In the genomic region with DNA sequence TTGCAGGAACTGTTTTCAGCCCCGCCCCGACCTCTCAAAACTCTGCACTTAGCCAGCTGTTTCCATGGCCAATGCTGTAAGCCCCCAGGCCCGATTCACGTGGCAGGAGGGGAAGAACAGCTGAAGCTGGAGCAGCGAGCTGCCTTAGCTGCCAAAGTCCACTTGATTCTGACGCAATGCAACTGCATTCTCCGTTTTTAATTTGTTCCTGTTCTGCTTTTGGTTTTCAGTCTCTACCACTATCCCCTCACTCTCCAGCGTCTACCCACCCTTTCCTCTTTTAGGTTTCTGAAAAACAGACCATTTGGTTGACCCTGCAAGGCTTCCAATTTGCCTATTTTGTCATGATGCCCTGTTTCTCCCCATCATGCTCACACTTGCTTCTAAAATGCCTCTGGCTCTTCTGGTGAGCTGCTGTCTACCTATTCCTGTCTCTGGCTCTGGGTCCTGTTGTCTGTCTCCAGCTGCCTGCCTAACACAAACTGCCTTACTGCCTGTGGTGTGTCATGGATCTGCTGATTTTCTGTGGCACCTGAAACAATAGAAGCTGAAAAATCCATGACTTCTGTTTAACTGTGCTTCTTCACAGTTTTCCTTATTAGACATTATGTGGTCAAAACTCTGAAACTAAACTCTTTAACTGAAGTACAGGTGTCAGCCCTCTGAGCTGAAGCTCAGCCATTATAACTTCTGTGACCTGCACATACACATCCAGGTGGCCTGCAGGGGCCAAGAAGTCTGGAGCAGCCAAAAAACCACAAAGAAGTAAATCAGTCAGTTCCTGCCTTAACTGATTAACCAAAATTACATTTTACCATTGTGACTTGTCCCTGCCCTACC, we compare ENCODE assay signal across 8 cellular contexts.
DNase-seq lines count a peak whose midpoint lies in the region; ATAC-seq, FAIRE-seq and TF ChIP-seq lines count a peak whose summit lies in the region.

No MANE protein-coding gene starts in this region.

- peak; percentile 78 for ATAC-seq in GM21529 (IDR thresholded peaks at IDR 0.05; ENCODE audit: unreplicated experiment)

- peaks cover 2% of the 10 kb centered on the region for H3K27me3 ChIP-seq in HL-60 (ENCODE audit: insufficient read depth, poor library complexity, severe bottlenecking)

- DNase-seq in GM12892 (ENCODE audit: insufficient read length) (no peak), HL-60 (ENCODE audit: low read depth in 1 of 2, low spot score in 1 of 2) (peak in 1 of 2 experiments; percentile 58), inferior parietal cortex (ENCODE audit: extremely low spot score) (peak; percentile 11), ACHN (no peak), ureter (ENCODE audit: low spot score) (no peak)
- DNase-seq in stimulated activated naive CD4-positive, alpha-beta T cell treated with Interleukin-2 at 50 U/mL for 16 hours (lab: John Stamatoyannopoulos, UW), result no peak
- no peak for DNase-seq in activated CD4-positive, CD25-positive, alpha-beta regulatory T cell treated with anti-CD3 and anti-CD28 coated beads, Interleukin-2, amount 50 U/mL, for 72 hours

- H3K4me3 ChIP-seq in HL-60 (replicated peaks; ENCODE audit: insufficient read depth, low read length), result no peak overlapping the region

- TF ChIP-seq POLR2A in GM12892 (IDR thresholded peaks at IDR 0.05; ENCODE audit: low read depth, low read length), result no peak

- no peak for TF ChIP-seq CTCF in HL-60 (IDR thresholded peaks at IDR 0.05; ENCODE audit: insufficient read depth, low read length)

- H3K27ac ChIP-seq in HL-60 (replicated peaks), result peak overlapping the region; percentile 6; the same call in 1 of the 2 replicates

- peak; percentile 9 for FAIRE-seq in GM12892 (lab: Jason Lieb, UNC)

- in situ Hi-C loops in ACHN (cut with HindIII; ENCODE audit: low pct_ligation_motif_present, low pct_unique_long_range_greater_than_20kb, low sequenced_read_pairs), result no loop called here
